ENCODE assay signal across 8 cellular contexts in the genomic region with DNA sequence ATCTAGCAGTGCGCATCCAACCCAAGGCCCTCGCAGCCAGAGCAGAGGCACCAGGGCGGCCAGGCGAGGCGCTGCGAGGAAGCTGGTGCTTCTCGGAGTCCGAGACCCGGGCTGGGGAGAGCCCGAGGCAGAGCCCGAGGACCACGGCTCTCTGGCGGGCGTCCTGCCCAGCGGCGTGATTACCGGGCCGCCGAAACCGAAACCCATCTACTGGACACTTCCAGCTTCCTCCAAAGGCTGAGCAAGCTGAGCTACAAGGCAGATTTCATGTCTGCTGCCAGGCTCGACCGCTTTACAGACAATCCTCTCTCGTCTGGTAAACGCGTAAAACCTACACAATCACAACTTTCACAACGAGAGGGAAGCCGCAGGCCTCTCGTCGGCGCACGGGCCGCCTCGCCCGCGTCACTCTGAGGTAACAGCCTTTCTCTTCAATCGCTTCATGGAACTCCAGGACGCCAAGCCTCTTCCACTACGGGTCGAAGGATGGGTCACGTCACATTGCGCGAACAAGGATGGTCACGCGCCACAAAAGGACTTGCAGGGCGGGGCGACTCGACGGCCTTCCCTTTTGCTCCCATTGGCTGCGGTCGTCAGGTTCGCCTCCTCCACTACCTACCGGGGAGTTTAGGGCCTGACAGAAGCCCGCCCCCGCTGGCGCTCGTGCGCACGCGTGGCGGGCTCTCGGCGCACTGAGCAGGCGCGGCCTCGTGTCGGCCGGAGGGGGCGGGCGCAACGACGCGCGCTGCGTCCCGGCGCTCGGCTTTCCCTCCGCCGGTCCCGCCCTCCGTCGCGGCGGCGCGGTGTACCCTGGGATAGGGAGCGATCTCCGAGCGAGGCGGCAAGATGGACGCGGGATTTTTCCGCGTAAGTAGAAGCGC.
DNase-seq lines count a peak whose midpoint lies in the region; ATAC-seq, FAIRE-seq and TF ChIP-seq lines count a peak whose summit lies in the region.

SRRM1 (plus strand) TSS at position 822 of the 881 bp plus-strand sequence; CDS start at position 847, 25 bp downstream.

- H3K4me3 ChIP-seq in AG10803 (ENCODE audit: low read length): peak within 1 kb of the TSS; percentile 89

- DNase-seq in AG10803 (ENCODE audit: low read depth) (peak; percentile 100), NCI-H446 treated with DMSO at 0.1 percent for 48 hours (lab: John Stamatoyannopoulos, UW) (peak; percentile 100), cerebellar cortex (ENCODE audit: low spot score) (peak; percentile 100)
- peak; percentile 95 for DNase-seq in stimulated activated CD4-positive, alpha-beta T cell treated with anti-CD3 and anti-CD28 coated beads, Interleukin-12 subunit alpha, Interleukin-12 subunit beta, amount 100 ng/mL, for 4 hours

- TF ChIP-seq CTCF in AG10803 (conservative IDR thresholded peaks at IDR 0.05; ENCODE audit: low read length): peak; percentile 18; the same call in 1 of the 2 replicates

- FAIRE-seq in islet of Langerhans (lab: Jason Lieb, UNC): peak; percentile 45

- peak; percentile 88 for ATAC-seq in GM19025 (IDR thresholded peaks at IDR 0.05; ENCODE audit: low read depth, unreplicated experiment)
- ATAC-seq in HG03342 (IDR thresholded peaks at IDR 0.05; ENCODE audit: unreplicated experiment): peak; percentile 87
- peak; percentile 93 to 94 for ATAC-seq in activated CD4-positive, CD25-positive, alpha-beta regulatory T cell treated with anti-CD3 and anti-CD28 coated beads, Interleukin-2, amount 50 U/mL, for 24 hours

Comparison
In these comparisons a context has a peak if more than half of its experiments do, and no peak if none do; other contexts are left out.
1. Peak in every context shown above with its lines: DNase-seq, ATAC-seq and H3K4me3 ChIP-seq.